8 cellular contexts compared by ENCODE assay signal in the genomic region with DNA sequence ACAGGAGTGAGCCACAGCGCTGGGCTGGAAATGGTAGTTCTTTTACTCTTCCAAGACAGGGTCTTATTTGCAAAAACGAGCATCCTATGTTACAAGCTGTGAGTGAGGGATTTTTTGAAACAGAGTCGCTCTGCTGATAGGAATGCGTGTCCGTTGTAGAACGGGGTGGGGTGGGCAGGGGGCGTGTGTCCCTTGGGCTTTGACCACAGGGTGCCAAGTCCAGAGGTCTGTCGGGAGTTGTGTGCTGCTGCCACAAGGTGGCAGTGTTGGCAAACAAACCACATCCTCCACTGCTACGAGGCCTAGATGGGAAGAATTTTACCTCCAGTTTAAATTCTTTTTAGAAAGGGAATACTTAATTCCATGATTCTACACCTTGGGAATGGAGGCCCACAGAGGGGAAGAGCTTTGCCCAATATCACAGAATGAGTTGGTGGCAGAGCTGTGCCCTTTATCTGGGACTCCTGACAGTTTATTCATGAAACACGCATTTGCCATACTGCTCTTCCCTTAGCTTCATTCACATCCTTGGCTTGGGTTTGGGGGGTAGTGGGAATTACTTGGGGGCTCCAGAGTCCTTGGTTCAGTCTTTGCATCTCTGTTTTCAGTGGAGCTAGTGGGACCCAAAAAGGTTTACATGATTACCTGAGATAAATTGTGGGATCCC. TPM values are rescaled to one million over a fixed set of nuclear protein-coding genes. Genes with fewer than 3 reads are reported as not detected.
DNase-seq lines count a peak whose midpoint lies in the region; ATAC-seq and TF ChIP-seq lines count a peak whose summit lies in the region.

No MANE protein-coding gene starts in this region.

- H3K36me3 ChIP-seq in breast epithelium: no peaks in the 10 kb centered on the region

- no peak for ATAC-seq in GM21423 (IDR thresholded peaks at IDR 0.05; ENCODE audit: unreplicated experiment)

- TF ChIP-seq CTCF in VCaP (conservative IDR thresholded peaks at IDR 0.05) (peak; percentile 95), breast epithelium (IDR thresholded peaks at IDR 0.05) (peak; percentile 72 to 94 (median 88))

- H3K4me1 ChIP-seq in breast epithelium: peaks cover 0 to 4% of the 10 kb centered on the region in 2 donors

- no peak overlapping the region for H3K4me3 ChIP-seq in breast epithelium

- no peaks in the 10 kb centered on the region for H3K27me3 ChIP-seq in breast epithelium

- peak; percentile 3 for DNase-seq in NK-92 treated with Interleukin-12 subunit alpha and Interleukin-12 subunit beta, amount 100 ng/mL, for 24 hours (lab: John Stamatoyannopoulos, UW)
- no peak for DNase-seq in NK-92 (lab: John Stamatoyannopoulos, UW; ENCODE audit: unreplicated experiment)
- peak; percentile 43 for DNase-seq in NCI-H2107 (lab: John Stamatoyannopoulos, UW)
- DNase-seq in breast epithelium (ENCODE audit: low spot score in 2 of 2): peak; percentile 48 to 59
- DNase-seq in iris pigment epithelial cell (ENCODE audit: low read depth): peak; percentile 59
- peak; percentile 55 for DNase-seq in stimulated activated CD4-positive, alpha-beta T cell treated with anti-CD3 and anti-CD28 coated beads, Interleukin-1b, Interleukin-23, amount 100 ng/mL, for 48 hours

- no peaks in the 10 kb centered on the region for H3K9me3 ChIP-seq in breast epithelium

- no peak for TF ChIP-seq POLR2A in breast epithelium (IDR thresholded peaks at IDR 0.05)

- intact Hi-C loops in breast epithelium (cut with DNase I; ENCODE audit: low total_unique reads): loop anchor here (1.0 kb wide), 1 partner anchor 97 kb away; no protein-coding TSS in a partner anchor

- H3K27ac ChIP-seq in VCaP (no peak overlapping the region), breast epithelium (no peak overlapping the region)

RNA-seq across cellular contexts. Expression of gene ETV4, which starts 30.6 kb away (rescaled TPM):
- 1 to 10 TPM in 2 of 3 donors, not detected in 1; 2.0 to 2.9 TPM for total RNA-seq in breast epithelium
